ENCODE assay signal across 23 cellular contexts in the genomic region with DNA sequence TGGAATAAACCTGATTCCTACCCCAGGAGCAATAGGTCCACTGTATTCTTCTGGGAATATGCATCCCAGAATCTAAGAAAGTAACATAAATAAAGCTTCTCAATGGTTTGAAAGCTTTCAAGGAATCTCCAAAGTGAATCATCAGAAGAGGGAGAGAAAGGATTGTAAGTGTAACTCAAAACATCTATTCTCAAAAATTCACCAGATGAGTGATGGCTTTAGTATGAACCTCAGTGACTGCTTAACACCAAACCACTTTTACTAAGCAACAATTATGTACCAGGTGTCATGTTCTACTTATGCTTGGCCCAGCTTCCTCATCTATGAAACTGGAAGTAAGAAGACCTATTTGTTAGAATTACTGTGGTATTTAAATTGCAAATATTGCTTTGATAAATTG. TPM values are rescaled to one million over a fixed set of nuclear protein-coding genes. Genes with fewer than 3 reads are reported as not detected.
"Had no signal": no experiment of that assay in that cellular context is flagged by ENCODE, and none has a peak within 500 bp of the region (broad histone marks: within the 10 kb centered on the region; RNA-seq: fewer than 3 reads in every experiment).

No MANE protein-coding gene starts in this region.

- ATAC-seq: HepG2, K562 had no signal

- H3K4me2 ChIP-seq: KMS-11, SK-N-SH had no signal

- H3K27ac ChIP-seq: KMS-11, RWPE1 had no signal

- H3K27ac Mint-ChIP-seq: IgD-negative memory B cell had no signal

- H3K9me3 Mint-ChIP-seq: IgD-negative memory B cell had no signal

- H3K9ac ChIP-seq: KMS-11, SK-N-SH had no signal

- H3K36me3 Mint-ChIP-seq: IgD-negative memory B cell had no signal

- H3K4me3 ChIP-seq: K562 had no signal

- H3K9me3 ChIP-seq: SK-N-SH had no signal

- H3K4me3 Mint-ChIP-seq: IgD-negative memory B cell had no signal

- DNase-seq: Kasumi-1, MM.1S, NCI-H1092 treated with DMSO at 0.1 percent for 48 hours, NCI-H1436, NCI-H187, NCI-H2029, NCI-H2081 treated with DMSO at 0.1 percent for 48 hours, NCI-H2171, NCI-H226, NCI-H446, NCI-H510A, NCI-H524 treated with DMSO at 0.1 percent for 48 hours, NCI-H69, NCI-H774, SHP77, SK-N-SH, SW 1271 had no signal

- FAIRE-seq: HepG2, K562 had no signal

RNA-seq across cellular contexts. Expression of a gene that starts 7.4 kb away (rescaled TPM):
- total RNA-seq: HT1080 had no signal
- polyA plus RNA-seq: IgD-negative memory B cell had no signal
